In genomic region chr2:58680938-58681337, GRCh38 we compare ENCODE assay signal across 17 cellular contexts.
DNase-seq lines count a peak whose midpoint lies in the region; ATAC-seq and TF ChIP-seq lines count a peak whose summit lies in the region.
"Had no signal": no experiment of that assay in that cellular context is flagged by ENCODE, and none has a peak within 500 bp of the region (broad histone marks: within the 10 kb centered on the region; RNA-seq: fewer than 3 reads in every experiment).

No MANE protein-coding gene starts in this region.

- H3K36me3 Mint-ChIP-seq in T-helper 2 cell treated with Interferon-gamma antibody and Interleukin-4, amounts not matched to agents 5 μg/mL and 100 μg/mL, for 36 hours (ENCODE audit: low read depth), result no peaks in the 10 kb centered on the region
- H3K36me3 Mint-ChIP-seq: activated naive CD4-positive, alpha-beta T cell treated with anti-CD3 and anti-CD28 coated beads, Interleukin-2, amount 50 U/mL, for 72 hours; CD4-positive, alpha-beta memory T cell had no signal

- peaks cover 3% of the 10 kb centered on the region for H3K27me3 Mint-ChIP-seq in T-helper 2 cell treated with Interferon-gamma antibody and Interleukin-4, amounts not matched to agents 5 μg/mL and 100 μg/mL, for 36 hours (ENCODE audit: low read depth)
- H3K27me3 Mint-ChIP-seq: CD4-positive, alpha-beta memory T cell; central memory CD8-positive, alpha-beta T cell; progenitor cell of endocrine pancreas had no signal

- in situ Hi-C loops in SK-MEL-5 (cut with HindIII; ENCODE audit: low pct_unique_long_range_greater_than_20kb, low sequenced_read_pairs), result no loop called here

- no peak overlapping the region for H3K4me3 ChIP-seq in fibroblast of villous mesenchyme (ENCODE audit: low read depth, low read length)

- no peak overlapping the region for H3K4me3 Mint-ChIP-seq in T-helper 2 cell treated with Interferon-gamma antibody and Interleukin-4, amounts not matched to agents 5 μg/mL and 100 μg/mL, for 36 hours
- H3K4me3 Mint-ChIP-seq: CD4-positive, alpha-beta memory T cell; central memory CD8-positive, alpha-beta T cell had no signal

- TF ChIP-seq CTCF in fibroblast of villous mesenchyme (IDR thresholded peaks at IDR 0.05; ENCODE audit: insufficient read depth, low read depth, low read length), result no peak

- no peak for ATAC-seq in esophagus mucosa
- ATAC-seq: activated naive CD4-positive, alpha-beta T cell treated with anti-CD3 and anti-CD28 coated beads, Interleukin-2, amount 50 U/mL, for 72 hours; left lobe of liver had no signal

- H3K27ac Mint-ChIP-seq in T-helper 2 cell treated with Interferon-gamma antibody and Interleukin-4, amounts not matched to agents 5 μg/mL and 100 μg/mL, for 36 hours, result no peak overlapping the region
- H3K27ac Mint-ChIP-seq: activated naive CD4-positive, alpha-beta T cell treated with anti-CD3 and anti-CD28 coated beads, Interleukin-2, amount 50 U/mL, for 72 hours; CD4-positive, alpha-beta memory T cell; progenitor cell of endocrine pancreas had no signal

- no peaks in the 10 kb centered on the region for H3K4me1 Mint-ChIP-seq in T-helper 2 cell treated with Interferon-gamma antibody and Interleukin-4, amounts not matched to agents 5 μg/mL and 100 μg/mL, for 36 hours (ENCODE audit: low read depth)
- H3K4me1 Mint-ChIP-seq: CD4-positive, alpha-beta memory T cell; central memory CD8-positive, alpha-beta T cell had no signal

- DNase-seq in ELR (ENCODE audit: low read depth) (peak; percentile 55), NAMALWA (ENCODE audit: low spot score) (peak; percentile 9), SK-MEL-5 (ENCODE audit: low read depth, low spot score) (peak; percentile 22), fibroblast of villous mesenchyme (ENCODE audit: low read depth) (peak; percentile 2), ureter (ENCODE audit: low spot score) (no peak)
- no peak for DNase-seq in T-helper 2 cell treated with Interferon-gamma antibody and Interleukin-4, amounts not matched to agents 5 μg/mL and 100 μg/mL, for 36 hours (ENCODE audit: low spot score)
- no peak for DNase-seq in stimulated activated CD4-positive, alpha-beta T cell treated with anti-CD3 and anti-CD28 coated beads, Interleukin-1b, Interleukin-23, amount 100 ng/mL, for 48 hours
- DNase-seq: CD4-positive, alpha-beta memory T cell; hypothalamus; NCI-H2107; stimulated activated CD4-positive, alpha-beta T cell treated with anti-CD3 and anti-CD28 coated beads, Interleukin-15, amount 100 ng/mL, for 24 hours; T-helper 1 cell had no signal

- H3K9me3 Mint-ChIP-seq in T-helper 2 cell treated with Interferon-gamma antibody and Interleukin-4, amounts not matched to agents 5 μg/mL and 100 μg/mL, for 36 hours, result no peaks in the 10 kb centered on the region
- H3K9me3 Mint-ChIP-seq: activated naive CD4-positive, alpha-beta T cell treated with anti-CD3 and anti-CD28 coated beads, Interleukin-2, amount 50 U/mL, for 72 hours; CD4-positive, alpha-beta memory T cell; central memory CD8-positive, alpha-beta T cell had no signal

Comparison
In these comparisons a context has a peak if more than half of its experiments do, and no peak if none do; other contexts are left out.
1. DNase-seq: peak in ELR (single experiment), NAMALWA (single experiment), SK-MEL-5 (single experiment) and fibroblast of villous mesenchyme (single experiment); none in ureter (single experiment), T-helper 2 cell treated with Interferon-gamma antibody and Interleukin-4, amounts not matched to agents 5 μg/mL and 100 μg/mL, for 36 hours (single experiment) and stimulated activated CD4-positive, alpha-beta T cell treated with anti-CD3 and anti-CD28 coated beads, Interleukin-1b, Interleukin-23, amount 100 ng/mL, for 48 hours (single experiment).